ENCODE assay signal across 19 cellular contexts in genomic region chr3:186286114-186286513, GRCh38.
A peak's percentile ranks its signal among the peaks of the same experiment; 100 is the strongest.
DNase-seq lines count a peak whose midpoint lies in the region; ATAC-seq and TF ChIP-seq lines count a peak whose summit lies in the region.
"Had no signal": no experiment of that assay in that cellular context is flagged by ENCODE, and none has a peak within 500 bp of the region (broad histone marks: within the 10 kb centered on the region; RNA-seq: fewer than 3 reads in every experiment).

No MANE protein-coding gene starts in this region.

- POLR2A ChIA-PET in naive thymus-derived CD4-positive, alpha-beta T cell (lab: Charles Lee) = no interaction called here

- no peaks in the 10 kb centered on the region for H3K4me1 ChIP-seq in naive thymus-derived CD4-positive, alpha-beta T cell (ENCODE audit: control insufficient read depth in 2 of 2, insufficient read depth in 2 of 2, low read length in 2 of 2)

- no peaks in the 10 kb centered on the region for H3K9me3 Mint-ChIP-seq in activated T-helper 17 cell treated with anti-CD3 and anti-CD28 coated beads, Interleukin-2, amount 50 U/mL, for 72 hours
- no peaks in the 10 kb centered on the region for H3K9me3 Mint-ChIP-seq in naive thymus-derived CD4-positive, alpha-beta T cell
- H3K9me3 Mint-ChIP-seq: CD14-positive monocyte, IgD-negative memory B cell had no signal

- H3K27me3 Mint-ChIP-seq in activated T-helper 17 cell treated with anti-CD3 and anti-CD28 coated beads, Interleukin-2, amount 50 U/mL, for 72 hours = peaks cover 12% of the 10 kb centered on the region
- peaks cover 0 to 7% (median 0%) of the 10 kb centered on the region in 5 donors for H3K27me3 Mint-ChIP-seq in naive thymus-derived CD4-positive, alpha-beta T cell
- H3K27me3 Mint-ChIP-seq: IgD-negative memory B cell had no signal

- H3K27ac Mint-ChIP-seq in activated T-helper 17 cell treated with anti-CD3 and anti-CD28 coated beads, Interleukin-2, amount 50 U/mL, for 72 hours = no peak overlapping the region
- H3K27ac Mint-ChIP-seq in naive thymus-derived CD4-positive, alpha-beta T cell = no peak overlapping the region
- H3K27ac Mint-ChIP-seq: CD14-positive monocyte, IgD-negative memory B cell had no signal

- intact Hi-C loops in naive thymus-derived CD4-positive, alpha-beta T cell (cut with micrococcal nuclease) = no loop called here

- DNase-seq in A172 (ENCODE audit: low spot score) (peak; percentile 52), HT1080 (ENCODE audit: low read depth) (peak; percentile 60), astrocyte of the spinal cord (ENCODE audit: low read depth, low spot score) (peak; percentile 30), hepatic stellate cell (ENCODE audit: low spot score) (peak; percentile 44), GM03348 (ENCODE audit: low spot score) (no peak)
- DNase-seq in naive thymus-derived CD4-positive, alpha-beta T cell = no peak
- DNase-seq: COR-L47; DMS79; GF-D8; NCI-H1048; NCI-H146; NCI-H2107; NCI-H69; NK-92 treated with Interleukin-12 subunit alpha and Interleukin-12 subunit beta, amount 100 ng/mL, for 24 hours; OCI-M1 had no signal

- no peaks in the 10 kb centered on the region for H3K36me3 ChIP-seq in naive thymus-derived CD4-positive, alpha-beta T cell (ENCODE audit: control insufficient read depth in 2 of 3, insufficient read depth in 3 of 3, low read length in 3 of 3)

- CTCF ChIA-PET in naive thymus-derived CD4-positive, alpha-beta T cell (lab: Charles Lee) = no interaction called here

- no peak for ATAC-seq in activated T-helper 17 cell treated with anti-CD3 and anti-CD28 coated beads, Interleukin-2, amount 50 U/mL, for 72 hours (replicated peaks)
- no peak for ATAC-seq in GM18868 (IDR thresholded peaks at IDR 0.05; ENCODE audit: unreplicated experiment)
- no peak for ATAC-seq in naive thymus-derived CD4-positive, alpha-beta T cell

- H3K27me3 ChIP-seq in naive thymus-derived CD4-positive, alpha-beta T cell (ENCODE audit: control insufficient read depth in 2 of 2, insufficient read depth in 2 of 2, low read length in 2 of 2) = no peaks in the 10 kb centered on the region

- H3K27ac ChIP-seq in naive thymus-derived CD4-positive, alpha-beta T cell (ENCODE audit: low read depth, low read length) = no peak overlapping the region

- no peak for TF ChIP-seq CTCF in astrocyte of the spinal cord (IDR thresholded peaks at IDR 0.05; ENCODE audit: low read depth, low read length)

- H3K4me3 ChIP-seq in astrocyte of the spinal cord (ENCODE audit: low read depth, low read length) = no peak overlapping the region
- H3K4me3 ChIP-seq in naive thymus-derived CD4-positive, alpha-beta T cell (ENCODE audit: low read length) = no peak overlapping the region

- H3K4me3 Mint-ChIP-seq in activated T-helper 17 cell treated with anti-CD3 and anti-CD28 coated beads, Interleukin-2, amount 50 U/mL, for 72 hours = no peak overlapping the region
- H3K4me3 Mint-ChIP-seq in naive thymus-derived CD4-positive, alpha-beta T cell = no peak overlapping the region
- H3K4me3 Mint-ChIP-seq: CD14-positive monocyte, IgD-negative memory B cell had no signal

- H3K36me3 Mint-ChIP-seq in activated T-helper 17 cell treated with anti-CD3 and anti-CD28 coated beads, Interleukin-2, amount 50 U/mL, for 72 hours (ENCODE audit: low read depth) = no peaks in the 10 kb centered on the region
- no peaks in the 10 kb centered on the region for H3K36me3 Mint-ChIP-seq in naive thymus-derived CD4-positive, alpha-beta T cell

- no peaks in the 10 kb centered on the region for H3K9me3 ChIP-seq in naive thymus-derived CD4-positive, alpha-beta T cell (ENCODE audit: control insufficient read depth in 2 of 3, low read length in 3 of 3)

- in situ Hi-C loops in astrocyte of the spinal cord (cut with HindIII; ENCODE audit: low sequenced_read_pairs) = loop anchor here (25.0 kb wide), 1 partner anchor 251 kb away; the partner anchor contains the start of gene CRYGS

- H3K4me1 Mint-ChIP-seq in activated T-helper 17 cell treated with anti-CD3 and anti-CD28 coated beads, Interleukin-2, amount 50 U/mL, for 72 hours = peaks cover 1% of the 10 kb centered on the region
- H3K4me1 Mint-ChIP-seq in naive thymus-derived CD4-positive, alpha-beta T cell = peaks cover 0 to 1% (median 0%) of the 10 kb centered on the region in 7 donors
- H3K4me1 Mint-ChIP-seq: CD14-positive monocyte had no signal

Comparison
In these comparisons a context has a peak if more than half of its experiments do, and no peak if none do; other contexts are left out.
1. DNase-seq: peak in A172 (single experiment), HT1080 (single experiment), astrocyte of the spinal cord (single experiment) and hepatic stellate cell (single experiment); none in GM03348 (single experiment) and naive thymus-derived CD4-positive, alpha-beta T cell (0 of 9).